In genomic region chr16:70556063-70556462, GRCh38 we compare ENCODE assay signal across 2 cellular contexts.
TF ChIP-seq lines count a peak whose summit lies in the region.

No MANE protein-coding gene starts in this region.

TF ChIP-seq in HEK293, 187 proteins besides CTCF, POLR2A, EP300 and RAD21:
- TF ChIP-seq ZNF132 (tag by site-specific recombination; IDR thresholded peaks at IDR 0.05; ENCODE audit: borderline replicate concordance) (no peak), ZBTB17 (tag by site-specific recombination; IDR thresholded peaks at IDR 0.05) (peak; percentile 58; the same call in 1 of the 2 replicates)
TF ChIP-seq in HEK293: peak in this region for 1.

TF ChIP-seq in GM12878, 131 proteins besides CTCF, POLR2A, EP300 and RAD21:
- 0 out of 2 replicates have a peak, but pooled peaks have one; percentile 1 for TF ChIP-seq SMC3 (IDR thresholded peaks at IDR 0.05; ENCODE audit: borderline replicate concordance, low read length)
- no peak for TF ChIP-seq SMARCA5 (IDR thresholded peaks at IDR 0.05)
TF ChIP-seq in GM12878: peak in this region for 1.
